Comparison of ENCODE assay signal across 8 cellular contexts in genomic region chr1:59672851-59673574, GRCh38.
A peak's percentile ranks its signal among the peaks of the same experiment; 100 is the strongest.
DNase-seq lines count a peak whose midpoint lies in the region; ATAC-seq and TF ChIP-seq lines count a peak whose summit lies in the region.
"Had no signal": no experiment of that assay in that cellular context is flagged by ENCODE, and none has a peak within 500 bp of the region (broad histone marks: within the 10 kb centered on the region; RNA-seq: fewer than 3 reads in every experiment).

No MANE protein-coding gene starts in this region.

- no peak overlapping the region for H3K4me3 Mint-ChIP-seq in activated CD8-positive, alpha-beta T cell treated with anti-CD3 and anti-CD28 coated beads, Interleukin-2, amount 10 ng/mL, durations not matched to agents 7 days and 5 days

- peak overlapping the region; percentile 26 to 84 (median 70) for H3K27ac ChIP-seq in body of pancreas
- peak overlapping the region; percentile 56 to 71 (median 62) for H3K27ac ChIP-seq in right lobe of liver
- peak overlapping the region in 3 of 4 donors; percentile 41 to 76 (median 74) for H3K27ac ChIP-seq in transverse colon

- POLR2A ChIA-PET in activated CD8-positive, alpha-beta T cell treated with anti-CD3 and anti-CD28 coated beads, Interleukin-2, amount 10 ng/mL, durations not matched to agents 7 days and 5 days (lab: Charles Lee), result interaction anchor here (0.6 kb wide), 1 partner anchor 112 kb away, joined by 3 read pairs; no protein-coding TSS in a partner anchor

- TF ChIP-seq POLR2A in body of pancreas (IDR thresholded peaks at IDR 0.05), result no peak
- no peak for TF ChIP-seq POLR2A in right lobe of liver (IDR thresholded peaks at IDR 0.05)
- TF ChIP-seq POLR2A in transverse colon (IDR thresholded peaks at IDR 0.05), result no peak

- H3K9me3 ChIP-seq in body of pancreas, result no peaks in the 10 kb centered on the region
- no peaks in the 10 kb centered on the region for H3K9me3 ChIP-seq in right lobe of liver
- no peaks in the 10 kb centered on the region for H3K9me3 ChIP-seq in transverse colon

- H3K4me1 ChIP-seq in body of pancreas (peaks cover 61% of the 10 kb centered on the region), right lobe of liver (peaks cover 0 to 23% (median 13%) of the 10 kb centered on the region in 4 donors), transverse colon (peaks cover 0 to 26% (median 21%) of the 10 kb centered on the region in 4 donors)

- H3K4me1 Mint-ChIP-seq in activated CD8-positive, alpha-beta T cell treated with anti-CD3 and anti-CD28 coated beads, Interleukin-2, amount 10 ng/mL, durations not matched to agents 7 days and 5 days (ENCODE audit: low read depth), result no peaks in the 10 kb centered on the region

- H3K27me3 ChIP-seq in body of pancreas (no peaks in the 10 kb centered on the region), right lobe of liver (no peaks in the 10 kb centered on the region), transverse colon (no peaks in the 10 kb centered on the region)

- H3K27ac Mint-ChIP-seq in activated CD8-positive, alpha-beta T cell treated with anti-CD3 and anti-CD28 coated beads, Interleukin-2, amount 10 ng/mL, durations not matched to agents 7 days and 5 days, result no peak overlapping the region

- ATAC-seq in body of pancreas (no peak), right lobe of liver (peak in 2 of 4 donors; percentile 1 to 57), GM18519 (IDR thresholded peaks at IDR 0.05; ENCODE audit: low FRiP score, unreplicated experiment) (no peak)
- no peak for ATAC-seq in activated CD8-positive, alpha-beta T cell treated with anti-CD3 and anti-CD28 coated beads, Interleukin-2, amount 10 ng/mL, durations not matched to agents 7 days and 5 days

- H3K4me3 ChIP-seq in body of pancreas (no peak overlapping the region), right lobe of liver (no peak overlapping the region), transverse colon (no peak overlapping the region)

- WGBS in body of pancreas, 2 donors, result 65 to 82% methylated on average over 7 of the region's 7 CpGs
- 66% methylated on average over 7 of the region's 7 CpGs for WGBS in right lobe of liver (ENCODE audit: insufficient coverage, low coverage, low lambda C conversion rate, missing lambda C conversion rate)
- 63 to 72% methylated on average over 5 to 7 of the region's 7 CpGs for WGBS in transverse colon (ENCODE audit: low coverage in 1 of 2), 2 donors

- TF ChIP-seq CTCF in body of pancreas (IDR thresholded peaks at IDR 0.05) (no peak), right lobe of liver (IDR thresholded peaks at IDR 0.05) (no peak), transverse colon (IDR thresholded peaks at IDR 0.05) (no peak)

- H3K36me3 ChIP-seq in body of pancreas (replicated peaks in 1 of 2; ENCODE audit: insufficient read depth in 1 of 2, low read depth in 2 of 2) (no peaks in the 10 kb centered on the region), right lobe of liver (peaks cover 0 to 3% (median 0%) of the 10 kb centered on the region in 4 donors), transverse colon (no peaks in the 10 kb centered on the region)

- no peaks in the 10 kb centered on the region for H3K9me3 Mint-ChIP-seq in activated CD8-positive, alpha-beta T cell treated with anti-CD3 and anti-CD28 coated beads, Interleukin-2, amount 10 ng/mL, durations not matched to agents 7 days and 5 days (ENCODE audit: insufficient read depth)

- H3K27me3 Mint-ChIP-seq in activated CD8-positive, alpha-beta T cell treated with anti-CD3 and anti-CD28 coated beads, Interleukin-2, amount 10 ng/mL, durations not matched to agents 7 days and 5 days (ENCODE audit: low read depth), result no peaks in the 10 kb centered on the region

- no peak for TF ChIP-seq EP300 in transverse colon (IDR thresholded peaks at IDR 0.05; ENCODE audit: low read depth)

- DNase-seq in HS-27A (ENCODE audit: low read depth), result peak; percentile 75
- peak in 1 of 4 donors; percentile 33 for DNase-seq in body of pancreas
- no peak for DNase-seq in right lobe of liver
- DNase-seq in transverse colon, result no peak
- DNase-seq in T-helper 1 cell, result no peak
- DNase-seq in activated CD8-positive, alpha-beta T cell treated with anti-CD3 and anti-CD28 coated beads, Interleukin-2, amount 10 ng/mL, durations not matched to agents 7 days and 5 days, result no peak
- DNase-seq: stimulated activated CD4-positive, alpha-beta T cell treated with anti-CD3 and anti-CD28 coated beads, Interleukin-4, amount 100 ng/mL, for 1 hour had no signal

- in situ Hi-C loops in transverse colon (cut with MboI; ENCODE audit: low pct_ligation_motif_present in 1 of 4, low pct_unique_long_range_greater_than_20kb in 1 of 4, low sequenced_read_pairs in 3 of 4), result no loop called here

- H3K36me3 Mint-ChIP-seq in activated CD8-positive, alpha-beta T cell treated with anti-CD3 and anti-CD28 coated beads, Interleukin-2, amount 10 ng/mL, durations not matched to agents 7 days and 5 days (ENCODE audit: low read depth), result no peaks in the 10 kb centered on the region

- CTCF ChIA-PET in activated CD8-positive, alpha-beta T cell treated with anti-CD3 and anti-CD28 coated beads, Interleukin-2, amount 10 ng/mL, durations not matched to agents 7 days and 5 days (lab: Charles Lee), result no interaction called here

- intact Hi-C loops in body of pancreas (cut with DNase I), result no loop called here
- intact Hi-C loops in right lobe of liver (cut with DNase I), result no loop called here
- intact Hi-C loops in transverse colon (cut with DNase I; ENCODE audit: low total_unique reads), result loop anchor here (10.0 kb wide), 1 partner anchor 228 kb away; no protein-coding TSS in a partner anchor
